In genomic region chr11:57480409-57481137, GRCh38 we compare ENCODE assay signal across 8 cellular contexts. TPM values are rescaled to one million over a fixed set of nuclear protein-coding genes. Genes with fewer than 3 reads are reported as not detected.
DNase-seq lines count a peak whose midpoint lies in the region; ATAC-seq, FAIRE-seq and TF ChIP-seq lines count a peak whose summit lies in the region.

No MANE protein-coding gene starts in this region.

- no peak overlapping the region for H3K14ac ChIP-seq in IMR-90 (replicated peaks; ENCODE audit: low read depth, low read length)

- no peak overlapping the region for H2BK5ac ChIP-seq in IMR-90 (ENCODE audit: low read depth, low read length, poor library complexity, severe bottlenecking)

- H3K27me3 ChIP-seq in IMR-90 (ENCODE audit: control insufficient read depth, insufficient read depth, low read length) (peaks cover 49% of the 10 kb centered on the region), RWPE2 (ENCODE audit: insufficient read depth, poor library complexity, severe bottlenecking) (peaks cover 33% of the 10 kb centered on the region), heart left ventricle (peaks cover 0 to 36% (median 13%) of the 10 kb centered on the region in 9 donors), small intestine (ENCODE audit: control insufficient read depth in 2 of 2, insufficient read depth in 2 of 2, low read length in 2 of 2) (no peaks in the 10 kb centered on the region)

- H2BK20ac ChIP-seq in IMR-90 (ENCODE audit: low read depth, low read length) = no peak overlapping the region

- POLR2A ChIA-PET in AG04449 (lab: Yijun Ruan, JAX) = no interaction called here
- POLR2A ChIA-PET in IMR-90 (lab: Charles Lee; ENCODE audit: unreplicated experiment) = no interaction called here

- H2BK120ac ChIP-seq in IMR-90 (ENCODE audit: low read depth, low read length) = no peak overlapping the region

- no peak overlapping the region for H2BK15ac ChIP-seq in IMR-90 (ENCODE audit: low read depth, low read length)

- TF ChIP-seq RAD21 in IMR-90 (IDR thresholded peaks at IDR 0.05; ENCODE audit: low read length) = peak; percentile 36

- no peak overlapping the region for H3K4me2 ChIP-seq in IMR-90 (ENCODE audit: low read depth, low read length)

- dilution Hi-C loops in IMR-90 (cut with HindIII; ENCODE audit: low sequenced_read_pairs, unreplicated experiment) = no loop called here

- no peak overlapping the region for H3K18ac ChIP-seq in IMR-90 (ENCODE audit: low read depth, low read length)

- DNase-seq in AG04449 (ENCODE audit: low read depth, low spot score) (no peak), IMR-90 (peak; percentile 25), RWPE2 (ENCODE audit: low spot score) (no peak), heart left ventricle (peak; percentile 58 to 81 (median 62)), small intestine (peak; percentile 58)
- peak; percentile 48 for DNase-seq in activated gamma-delta T cell treated with anti-CD3 and anti-CD28 coated beads, Interleukin-2, amount 50 U/mL, for 16 hours (ENCODE audit: low read depth)

- no peaks in the 10 kb centered on the region for H3K79me1 ChIP-seq in IMR-90 (ENCODE audit: low read depth in 1 of 2, low read length in 2 of 2)

- no peaks in the 10 kb centered on the region; the same call in 1 of the 2 replicates for H4K20me1 ChIP-seq in IMR-90 (ENCODE audit: insufficient read depth, low read length)

- TF ChIP-seq CTCF in AG04449 (IDR thresholded peaks at IDR 0.05; ENCODE audit: insufficient read depth, low read length, missing control alignments) = peak; percentile 83
- peak; percentile 60 for TF ChIP-seq CTCF in IMR-90 (conservative IDR thresholded peaks at IDR 0.05; ENCODE audit: low read depth, low read length)
- TF ChIP-seq CTCF in RWPE2 (IDR thresholded peaks at IDR 0.05; ENCODE audit: poor library complexity, severe bottlenecking) = peak; percentile 48
- peak; percentile 53 to 82 (median 68) for TF ChIP-seq CTCF in heart left ventricle (IDR thresholded peaks at IDR 0.05)

- no peak overlapping the region for H2AK5ac ChIP-seq in IMR-90 (ENCODE audit: low read depth, low read length)

- no peak overlapping the region for H4K8ac ChIP-seq in IMR-90 (ENCODE audit: low read depth in 2 of 2, low read length in 2 of 2)

- no peak overlapping the region for H4K91ac ChIP-seq in IMR-90 (ENCODE audit: insufficient read depth, low read depth, low read length)

- H3K9ac ChIP-seq in IMR-90 (ENCODE audit: low read depth, low read length) = no peak overlapping the region

- WGBS in IMR-90 (ENCODE audit: extremely low coverage in 2 of 2, insufficient read length in 1 of 2), 2 experiments = no CpG with 5 or more reads among the region's 9 CpGs
- 25 to 41% (median 33%) methylated on average over 9 of the region's 9 CpGs for WGBS in heart left ventricle, 4 donors
- 26 to 32% (median 32%) methylated on average over 9 of the region's 9 CpGs for WGBS in small intestine, 3 donors

- no peak for TF ChIP-seq POLR2A in IMR-90 (IDR thresholded peaks at IDR 0.05; ENCODE audit: low read depth, low read length)
- TF ChIP-seq POLR2A in heart left ventricle (IDR thresholded peaks at IDR 0.05) = no peak

- no peak overlapping the region for H3K56ac ChIP-seq in IMR-90 (ENCODE audit: extremely low read depth, insufficient read depth, low read length)

- no peak overlapping the region for H3K23ac ChIP-seq in IMR-90 (ENCODE audit: low read depth, low read length)

- no peaks in the 10 kb centered on the region for H3K9me1 ChIP-seq in IMR-90 (ENCODE audit: insufficient read depth, low read length)

- H3K27ac ChIP-seq in IMR-90 (ENCODE audit: insufficient read depth, low read length) = no peak overlapping the region
- no peak overlapping the region for H3K27ac ChIP-seq in RWPE2 (ENCODE audit: poor library complexity, severe bottlenecking)
- H3K27ac ChIP-seq in heart left ventricle = no peak overlapping the region
- H3K27ac ChIP-seq in small intestine (ENCODE audit: low read depth in 1 of 2, low read length in 1 of 2) = no peak overlapping the region

- no peak overlapping the region for H3K4ac ChIP-seq in IMR-90 (ENCODE audit: low read depth, low read length)

- ATAC-seq in GM18502 (IDR thresholded peaks at IDR 0.05; ENCODE audit: poor library complexity, unreplicated experiment) (peak; percentile 30), IMR-90 (ENCODE audit: low read depth) (peak; percentile 42; the same call in 1 of the 2 replicates), RWPE2 (ENCODE audit: low read depth) (peak; percentile 30), heart left ventricle (peak; percentile 17 to 54 (median 36)), HG03135 (IDR thresholded peaks at IDR 0.05; ENCODE audit: unreplicated experiment) (no peak)

- in situ Hi-C loops in IMR-90 (cut with MboI; ENCODE audit: low sequenced_read_pairs) = loop anchor here (25.0 kb wide), 1 partner anchor 1032 kb away; the partner anchor contains the start of gene OR5B21

- H3K4me3 ChIP-seq in AG04449 (ENCODE audit: low read depth, low read length) (no peak overlapping the region), IMR-90 (ENCODE audit: insufficient read depth, low read depth, low read length) (no peak overlapping the region), RWPE2 (ENCODE audit: severe bottlenecking) (no peak overlapping the region), heart left ventricle (no peak overlapping the region), small intestine (ENCODE audit: low read depth in 1 of 2, low read length in 2 of 2) (no peak overlapping the region)

- H2AFZ ChIP-seq in IMR-90 (replicated peaks; ENCODE audit: low read length, poor library complexity) = no peak overlapping the region

- no peaks in the 10 kb centered on the region for H3K9me3 ChIP-seq in IMR-90 (ENCODE audit: control insufficient read depth, insufficient read depth, low read length)
- H3K9me3 ChIP-seq in RWPE2 (ENCODE audit: severe bottlenecking) = no peaks in the 10 kb centered on the region
- H3K9me3 ChIP-seq in heart left ventricle = no peaks in the 10 kb centered on the region
- H3K9me3 ChIP-seq in small intestine (ENCODE audit: control insufficient read depth, low read depth) = no peaks in the 10 kb centered on the region

- intact Hi-C loops in IMR-90 (cut with micrococcal nuclease) = loop anchor here (1.0 kb wide), 1 partner anchor 23 kb away; no protein-coding TSS in a partner anchor
- intact Hi-C loops in heart left ventricle (cut with DNase I) = loop anchor here in 9 of 10 donors (2.0 to 10.0 kb wide), 4 partner anchors 22 to 136 kb away; no protein-coding TSS in a partner anchor

- BruUV-seq in IMR-90 (replicated peaks; lab: Mats Ljungman, UMichigan) = no TSS peak

- H3K36me3 ChIP-seq in IMR-90 (ENCODE audit: control insufficient read depth, insufficient read depth, low read length) = peaks cover 11% of the 10 kb centered on the region; the same call in 1 of the 2 replicates
- no peaks in the 10 kb centered on the region for H3K36me3 ChIP-seq in RWPE2 (ENCODE audit: low read depth)
- H3K36me3 ChIP-seq in heart left ventricle = peaks cover 0 to 18% (median 12%) of the 10 kb centered on the region in 9 donors
- no peaks in the 10 kb centered on the region for H3K36me3 ChIP-seq in small intestine (ENCODE audit: control insufficient read depth in 2 of 2, insufficient read depth in 2 of 2, low read length in 2 of 2)

- no peak for FAIRE-seq in small intestine (lab: Jason Lieb, UNC)

- H2AK9ac ChIP-seq in IMR-90 (replicated peaks; ENCODE audit: low read depth, low read length, poor library complexity) = no peak overlapping the region

- H4K5ac ChIP-seq in IMR-90 (ENCODE audit: low read depth, low read length) = no peak overlapping the region

- CTCF ChIA-PET in AG04449 (lab: Yijun Ruan, JAX) (interaction anchor here (0.7 to 11.0 kb wide), 11 partner anchors 9 to 135 kb away, joined by 3 to 191 read pairs (median 4); partner anchors contain the start of genes RTN4RL2, SLC43A1 and TIMM10), IMR-90 (lab: Yijun Ruan, JAX) (interaction anchor here (1.0 to 1.3 kb wide), 2 partner anchors 20 to 46 kb away, joined by 4 read pairs; partner anchors contain the start of gene RTN4RL2)

- no peaks in the 10 kb centered on the region for H3K4me1 ChIP-seq in IMR-90 (ENCODE audit: control insufficient read depth, insufficient read depth, low read length)
- no peaks in the 10 kb centered on the region for H3K4me1 ChIP-seq in RWPE2 (ENCODE audit: insufficient read depth, poor library complexity, severe bottlenecking)
- H3K4me1 ChIP-seq in heart left ventricle = peaks cover 3 to 35% (median 22%) of the 10 kb centered on the region in 12 donors
- peaks cover 3 to 5% of the 10 kb centered on the region in 2 donors for H3K4me1 ChIP-seq in small intestine (ENCODE audit: control insufficient read depth in 2 of 2, insufficient read depth in 1 of 2, low read depth in 1 of 2, low read length in 1 of 2)

RNA-seq across cellular contexts. Expression of gene RTN4RL2, which starts 20.2 kb away (rescaled TPM):
- total RNA-seq in IMR-90 (2012; rRNA removed) (not detected in 2 replicates), heart left ventricle (1 to 10 TPM in 5 of 9 donors, under 1 TPM in 4; 0.58 to 2.1 (median 1.1) TPM)
- polyA plus RNA-seq in IMR-90 (2012; rRNA removed) (0.83 and 1.5 TPM in 2 replicates), heart left ventricle (1 to 10 TPM; 1.0 to 1.1 TPM), small intestine (under 1 TPM in 1 of 3 donors, not detected in 2; 0.70 TPM)
- polyA plus RNA-seq in IMR-90 (2012; cell fraction: cytosol; rRNA removed) = 1.2 and 2.7 TPM in 2 replicates
- 0.52 and 0.96 TPM in 2 replicates for polyA plus RNA-seq in IMR-90 (2012; cell fraction: nucleus; rRNA removed; ENCODE audit: low replicate concordance)

RNA-seq across cellular contexts. Expression of gene SLC43A1, which starts 34.9 kb away (rescaled TPM):
- total RNA-seq in IMR-90 (2012; rRNA removed) (8.6 and 10.0 TPM in 2 replicates), heart left ventricle (10 to 100 TPM in 1 of 9 donors, 1 to 10 TPM in 8; 2.7 to 12.3 (median 5.4) TPM)
- polyA plus RNA-seq in IMR-90 (2012; rRNA removed) (15.9 and 17.0 TPM in 2 replicates), heart left ventricle (1 to 10 TPM; 6.6 TPM), small intestine (10 to 100 TPM in 1 of 3 donors, 1 to 10 TPM in 1, under 1 TPM in 1; 0.67 to 25.0 (median 2.4) TPM)
- 8.6 and 18.4 TPM in 2 replicates for polyA plus RNA-seq in IMR-90 (2012; cell fraction: cytosol; rRNA removed)
- 34.7 and 55.4 TPM in 2 replicates for polyA plus RNA-seq in IMR-90 (2012; cell fraction: nucleus; rRNA removed; ENCODE audit: low replicate concordance)

RNA-seq across cellular contexts. Expression of gene TIMM10, which starts 50.0 kb away (rescaled TPM):
- total RNA-seq in IMR-90 (2012; rRNA removed) (70.0 and 96.8 TPM in 2 replicates), heart left ventricle (10 to 100 TPM; 36.6 to 81.5 (median 46.4) TPM)
- polyA plus RNA-seq in IMR-90 (2012; rRNA removed) (135 and 148 TPM in 2 replicates), heart left ventricle (100 to 1,000 TPM in 1 of 2 donors, 10 to 100 TPM in 1; 42.0 to 135 TPM), small intestine (10 to 100 TPM; 58.4 to 84.8 (median 63.1) TPM)
- polyA plus RNA-seq in IMR-90 (2012; cell fraction: cytosol; rRNA removed) = 102 and 363 TPM in 2 replicates
- 26.0 and 35.1 TPM in 2 replicates for polyA plus RNA-seq in IMR-90 (2012; cell fraction: nucleus; rRNA removed; ENCODE audit: low replicate concordance)

RNA-seq across cellular contexts. Expression of gene SLC43A3, which starts 53.7 kb away (rescaled TPM):
- total RNA-seq in IMR-90 (2012; rRNA removed) (10.6 and 12.7 TPM in 2 replicates), heart left ventricle (10 to 100 TPM; 13.5 to 56.9 (median 24.7) TPM)
- polyA plus RNA-seq in IMR-90 (2012; rRNA removed) (21.1 and 22.0 TPM in 2 replicates), heart left ventricle (10 to 100 TPM; 14.6 to 17.9 TPM), small intestine (10 to 100 TPM in 1 of 3 donors, 1 to 10 TPM in 2; 2.4 to 13.8 (median 4.9) TPM)
- 10.0 and 16.3 TPM in 2 replicates for polyA plus RNA-seq in IMR-90 (2012; cell fraction: cytosol; rRNA removed)
- 19.7 and 20.5 TPM in 2 replicates for polyA plus RNA-seq in IMR-90 (2012; cell fraction: nucleus; rRNA removed; ENCODE audit: low replicate concordance)

RNA-seq across cellular contexts. Expression of gene SMTNL1, which starts 56.8 kb away (rescaled TPM):
- total RNA-seq in IMR-90 (2012; rRNA removed) (not detected in 2 replicates), heart left ventricle (not detected)
- polyA plus RNA-seq in IMR-90 (2012; rRNA removed) (not detected in 2 replicates), heart left ventricle (not detected), small intestine (not detected)
- polyA plus RNA-seq in IMR-90 (2012; cell fraction: cytosol; rRNA removed) = not detected in 2 replicates
- polyA plus RNA-seq in IMR-90 (2012; cell fraction: nucleus; rRNA removed; ENCODE audit: low replicate concordance) = not detected in 2 replicates

Comparison
In these comparisons a context has a peak if more than half of its experiments do, and no peak if none do; other contexts are left out.
1. DNase-seq: peak in IMR-90 (single experiment), activated gamma-delta T cell treated with anti-CD3 and anti-CD28 coated beads, Interleukin-2, amount 50 U/mL, for 16 hours (single experiment), heart left ventricle (5 of 5) and small intestine (single experiment); none in AG04449 (single experiment) and RWPE2 (single experiment).
2. Peak in every context shown above with its lines, with median percentiles within 50 percentile points of each other: CTCF ChIP-seq.